27 cellular contexts compared by ENCODE assay signal in the genomic region with DNA sequence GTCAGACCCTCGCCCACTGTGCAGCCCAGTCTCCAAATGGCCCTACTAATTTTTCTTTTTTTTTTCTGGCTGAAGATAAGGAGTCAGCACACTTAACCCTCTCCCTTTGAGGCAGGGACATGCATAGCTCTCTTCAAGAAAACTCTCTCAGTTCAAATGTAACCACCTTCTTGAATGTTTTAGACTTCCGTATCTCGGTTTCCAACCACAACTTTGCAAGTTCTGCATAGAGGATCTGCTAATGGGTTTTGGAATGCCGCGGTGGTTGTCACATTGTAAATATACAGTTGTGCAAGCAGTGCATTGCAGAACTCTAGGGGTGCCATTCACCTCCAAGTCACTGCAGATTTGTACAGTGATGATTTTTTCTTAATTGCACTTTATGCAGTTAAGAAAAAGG.
"Had no signal": no experiment of that assay in that cellular context is flagged by ENCODE, and none has a peak within 500 bp of the region (broad histone marks: within the 10 kb centered on the region; RNA-seq: fewer than 3 reads in every experiment).

No MANE protein-coding gene starts in this region.

- H3K9me3 Mint-ChIP-seq: activated naive CD4-positive, alpha-beta T cell treated with anti-CD3 and anti-CD28 coated beads, Interleukin-2, amount 50 U/mL, for 72 hours; activated T-helper 17 cell treated with anti-CD3 and anti-CD28 coated beads, Interleukin-2, amount 50 U/mL, for 72 hours had no signal

- H3K36me3 Mint-ChIP-seq: natural killer cell; stimulated activated memory B cell treated with anti-CD40 and anti-IgM and Interleukin-4, amounts not matched to agents 10 μg/mL and 1 μg/mL and 100 μg/mL, for 72 hours had no signal

- H3K79me2 ChIP-seq: hepatocyte had no signal

- H3K27me3 ChIP-seq: brain microvascular endothelial cell, hepatocyte, stomach, suprapubic skin, tibial nerve had no signal

- H3K4me3 Mint-ChIP-seq: activated B cell treated with CpG ODN at 0.5 μM for 24 hours; activated CD4-positive, alpha-beta T cell treated with anti-CD3 and anti-CD28 coated beads for 36 hours; activated T-cell treated with anti-CD3 and anti-CD28 coated beads, Interleukin-2, amount 50 U/mL, for 24 hours; activated T-helper 17 cell treated with anti-CD3 and anti-CD28 coated beads, Interleukin-2, amount 50 U/mL, for 72 hours; mesothelial cell of epicardium; natural killer cell; stimulated activated memory B cell treated with anti-CD40 and anti-IgM and Interleukin-4, amounts not matched to agents 10 μg/mL and 1 μg/mL and 100 μg/mL, for 72 hours had no signal

- DNase-seq: activated B cell treated with CpG ODN at 0.5 μM for 24 hours; activated CD4-positive, alpha-beta T cell treated with anti-CD3 and anti-CD28 coated beads for 36 hours; activated CD4-positive, alpha-beta T cell treated with anti-CD3 and anti-CD28 coated beads, Interleukin-2, amount 50 U/mL, for 4 hours; activated CD8-positive, alpha-beta memory T cell treated with anti-CD3 and anti-CD28 coated beads for 24 hours; activated CD8-positive, alpha-beta memory T cell treated with anti-CD3 and anti-CD28 coated beads, Interleukin-2, amount 50 U/mL, for 4 hours; activated T-cell treated with anti-CD3 and anti-CD28 coated beads, Interleukin-2, amount 50 U/mL, for 24 hours; aorta; brain microvascular endothelial cell; central memory CD4-positive, alpha-beta T cell; effector memory CD4-positive, alpha-beta T cell; foreskin melanocyte; glutamatergic neuron; left ventricle myocardium superior; mammary epithelial cell; natural killer cell; small intestine; stimulated activated CD4-positive, alpha-beta T cell treated with anti-CD3 and anti-CD28 coated beads, Interleukin-2, amount 100 ng/mL, for 24 hours; stomach had no signal

- H3K4me3 ChIP-seq: hepatocyte, stomach, suprapubic skin, tibial nerve had no signal

- H3K27ac ChIP-seq: brain microvascular endothelial cell, hepatocyte, stomach, suprapubic skin, tibial nerve had no signal

- H3K27me3 Mint-ChIP-seq: activated T-cell treated with anti-CD3 and anti-CD28 coated beads, Interleukin-2, amount 50 U/mL, for 24 hours; stimulated activated memory B cell treated with anti-CD40 and anti-IgM and Interleukin-4, amounts not matched to agents 10 μg/mL and 1 μg/mL and 100 μg/mL, for 72 hours had no signal

- H3K4me1 Mint-ChIP-seq: activated B cell treated with CpG ODN at 0.5 μM for 24 hours; activated CD4-positive, alpha-beta T cell treated with anti-CD3 and anti-CD28 coated beads for 36 hours; activated T-helper 17 cell treated with anti-CD3 and anti-CD28 coated beads, Interleukin-2, amount 50 U/mL, for 72 hours; stimulated activated memory B cell treated with anti-CD40 and anti-IgM and Interleukin-4, amounts not matched to agents 10 μg/mL and 1 μg/mL and 100 μg/mL, for 72 hours had no signal

- H3K4me2 ChIP-seq: hepatocyte had no signal

- H3K4me1 ChIP-seq: stomach, suprapubic skin had no signal

- H3K36me3 ChIP-seq: brain microvascular endothelial cell, stomach, suprapubic skin, tibial nerve had no signal

- H2AFZ ChIP-seq: hepatocyte had no signal

- ATAC-seq: activated CD4-positive, alpha-beta T cell treated with anti-CD3 and anti-CD28 coated beads for 36 hours; activated naive CD4-positive, alpha-beta T cell treated with anti-CD3 and anti-CD28 coated beads, Interleukin-2, amount 50 U/mL, for 72 hours; activated T-helper 17 cell treated with anti-CD3 and anti-CD28 coated beads, Interleukin-2, amount 50 U/mL, for 72 hours; esophagus mucosa; left ventricle myocardium superior; natural killer cell; sciatic nerve; stimulated activated memory B cell treated with anti-CD40 and anti-IgM and Interleukin-4, amounts not matched to agents 10 μg/mL and 1 μg/mL and 100 μg/mL, for 72 hours had no signal

- H3K27ac Mint-ChIP-seq: activated B cell treated with CpG ODN at 0.5 μM for 24 hours; activated CD4-positive, alpha-beta T cell treated with anti-CD3 and anti-CD28 coated beads for 36 hours; activated naive CD4-positive, alpha-beta T cell treated with anti-CD3 and anti-CD28 coated beads, Interleukin-2, amount 50 U/mL, for 72 hours; activated T-cell treated with anti-CD3 and anti-CD28 coated beads, Interleukin-2, amount 50 U/mL, for 24 hours; activated T-helper 17 cell treated with anti-CD3 and anti-CD28 coated beads, Interleukin-2, amount 50 U/mL, for 72 hours; mesothelial cell of epicardium; natural killer cell; stimulated activated memory B cell treated with anti-CD40 and anti-IgM and Interleukin-4, amounts not matched to agents 10 μg/mL and 1 μg/mL and 100 μg/mL, for 72 hours had no signal
